In genomic region chr5:178046757-178047399, GRCh38 we compare ENCODE assay signal across 17 cellular contexts. TPM values are rescaled to one million over a fixed set of nuclear protein-coding genes. Genes with fewer than 3 reads are reported as not detected.
"Had no signal": no experiment of that assay in that cellular context is flagged by ENCODE, and none has a peak within 500 bp of the region (broad histone marks: within the 10 kb centered on the region; RNA-seq: fewer than 3 reads in every experiment).

No MANE protein-coding gene starts in this region.

RNA-seq across cellular contexts. Expression of gene PROP1, which starts 50.8 kb away (rescaled TPM):
- total RNA-seq: esophagus mucosa, fibroblast of lung, frontal cortex, glomerular endothelial cell, heart left ventricle, kidney epithelial cell, left colon, left ventricle myocardium superior, lung, natural killer cell, neural crest cell, ovary, posterior vena cava, right atrium auricular region, sigmoid colon, suprapubic skin, thyroid gland had no signal
- polyA plus RNA-seq: fibroblast of lung, heart left ventricle, lung, ovary, sigmoid colon had no signal
